In genomic region chr2:44055229-44055628, GRCh38 we compare ENCODE assay signal across 1 cellular context.
TF ChIP-seq lines count a peak whose summit lies in the region.

No MANE protein-coding gene starts in this region.

TF ChIP-seq in GM23338, 12 proteins besides CTCF, POLR2A, EP300 and RAD21 (continued from another document):
- TF ChIP-seq REST (IDR thresholded peaks at IDR 0.05; ENCODE audit: unreplicated experiment) (no peak), JUNB (IDR thresholded peaks at IDR 0.05; ENCODE audit: unreplicated experiment) (no peak), STAT1 (IDR thresholded peaks at IDR 0.05; ENCODE audit: unreplicated experiment) (no peak), ZNF462 (CRISPR knock-in tag; IDR thresholded peaks at IDR 0.05) (no peak)
